In genomic region chr6:109023348-109023925, GRCh38 we compare ENCODE assay signal across 15 cellular contexts.
"Had no signal": no experiment of that assay in that cellular context is flagged by ENCODE, and none has a peak within 500 bp of the region (broad histone marks: within the 10 kb centered on the region; RNA-seq: fewer than 3 reads in every experiment).

No MANE protein-coding gene starts in this region.

- H3K27ac Mint-ChIP-seq: activated naive CD4-positive, alpha-beta T cell treated with anti-CD3 and anti-CD28 coated beads for 36 hours; activated T-helper 2 cell treated with anti-CD3 and anti-CD28 coated beads, Interferon-gamma antibody, Interleukin-2, Interleukin-4, amounts not matched to agents 10 μg/mL and 5 μg/mL and 100 μg/mL, durations not matched to agents 14 hours and 24 hours and 36 hours; endodermal cell had no signal

- H3K9me3 Mint-ChIP-seq: activated naive CD4-positive, alpha-beta T cell treated with anti-CD3 and anti-CD28 coated beads for 36 hours; activated T-helper 2 cell treated with anti-CD3 and anti-CD28 coated beads, Interferon-gamma antibody, Interleukin-2, Interleukin-4, amounts not matched to agents 10 μg/mL and 5 μg/mL and 100 μg/mL, durations not matched to agents 14 hours and 24 hours and 36 hours had no signal

- H3K9me3 ChIP-seq: ascending aorta, breast epithelium, gastroesophageal sphincter, heart right ventricle, pancreas had no signal

- H3K4me1 ChIP-seq: breast epithelium, pancreas had no signal

- H3K27me3 ChIP-seq: ascending aorta, breast epithelium, gastroesophageal sphincter, heart right ventricle, pancreas had no signal

- DNase-seq: activated CD4-positive, CD25-positive, alpha-beta regulatory T cell treated with anti-CD3 and anti-CD28 coated beads, Interleukin-2, amount 50 U/mL, for 72 hours; activated naive CD4-positive, alpha-beta T cell treated with anti-CD3 and anti-CD28 coated beads for 36 hours; endodermal cell; heart right ventricle; left colon; naive thymus-derived CD4-positive, alpha-beta T cell; pancreas; stimulated activated CD4-positive, alpha-beta T cell treated with anti-CD3 and anti-CD28 coated beads, Interleukin-4, amount 100 ng/mL, for 24 hours; stimulated activated naive CD4-positive, alpha-beta T cell treated with Interleukin-2 at 50 U/mL for 16 hours; T1000 had no signal

- H3K4me3 Mint-ChIP-seq: activated naive CD4-positive, alpha-beta T cell treated with anti-CD3 and anti-CD28 coated beads for 36 hours; endodermal cell; naive thymus-derived CD4-positive, alpha-beta T cell had no signal

- H3K4me3 ChIP-seq: ascending aorta, breast epithelium, gastroesophageal sphincter, heart right ventricle, lung, pancreas had no signal

- H3K36me3 ChIP-seq: ascending aorta, breast epithelium, gastroesophageal sphincter, heart right ventricle, pancreas had no signal

- H3K27ac ChIP-seq: ascending aorta, breast epithelium, heart right ventricle, pancreas had no signal

- ATAC-seq: gastroesophageal sphincter; left colon; naive thymus-derived CD4-positive, alpha-beta T cell; pancreas had no signal
